Comparison of ENCODE assay signal across 8 cellular contexts in genomic region chr7:149623262-149623997, GRCh38.
DNase-seq lines count a peak whose midpoint lies in the region; ATAC-seq, FAIRE-seq and TF ChIP-seq lines count a peak whose summit lies in the region.
"Not testable (repeated sequence)": the region's sequence is repeated elsewhere in the genome, so short reads cannot be mapped to it uniquely, and the experiment has no call there.

No MANE protein-coding gene starts in this region.

- H2AFZ ChIP-seq in K562 (ENCODE audit: low read depth, low read length), result not testable (repeated sequence)

- H3K9me1 ChIP-seq in K562 (ENCODE audit: control insufficient read depth, insufficient read depth, low read length), result peaks cover 10% of the 10 kb centered on the region

- not testable (repeated sequence) for TF ChIP-seq POLR2A in K562 (conservative IDR thresholded peaks at IDR 0.05); vagina (IDR thresholded peaks at IDR 0.05)

- DNase-seq in EL (peak; percentile 69), MG63 (peak; percentile 31), K562 (ENCODE audit: extremely low read depth in 1 of 4, low spot score in 3 of 4) (peak in 1 of 4 experiments; percentile 83), fibroblast of the conjunctiva (ENCODE audit: low read depth) (peak; percentile 65), lower lobe of right lung (peak; percentile 53)
- not testable (repeated sequence) for DNase-seq in T-helper 17 cell; vagina (ENCODE audit: extremely low spot score in 2 of 2)

- peak overlapping the region; percentile 93 for H3K27ac Mint-ChIP-seq in T-helper 17 cell

- 6% methylated on average over 16 of the region's 19 CpGs for WGBS in K562 (ENCODE audit: insufficient coverage, low coverage, missing lambda C conversion rate)

- peaks cover 30% of the 10 kb centered on the region for H3K79me2 ChIP-seq in K562 (ENCODE audit: control insufficient read depth, insufficient read depth, low read length)

- ATAC-seq in T-helper 17 cell, lower lobe of right lung: not testable (repeated sequence)
- peak; percentile 6; the same call in 2 of the 3 replicates for ATAC-seq in K562

- in situ Hi-C loops in K562 (cut with MboI), result not testable (repeated sequence)

- not testable (repeated sequence) for H3K9me3 ChIP-seq in MG63; T-helper 17 cell (ENCODE audit: control insufficient read depth, low read length, poor library complexity, severe bottlenecking); K562 (replicated peaks; ENCODE audit: control insufficient read depth, insufficient read depth, low read depth, low read length); lower lobe of right lung; vagina

- not testable (repeated sequence) for H3K36me3 ChIP-seq in MG63; rectal smooth muscle tissue (ENCODE audit: control insufficient read depth, insufficient read depth, low read length)
- peaks cover 44% of the 10 kb centered on the region for H3K36me3 ChIP-seq in K562 (ENCODE audit: control insufficient read depth, insufficient read depth, low read length)
- peaks cover 30% of the 10 kb centered on the region for H3K36me3 ChIP-seq in lower lobe of right lung
- peaks cover 5 to 26% of the 10 kb centered on the region in 2 donors for H3K36me3 ChIP-seq in vagina

- BruUV-seq in K562 (replicated peaks; lab: Mats Ljungman, UMichigan), result not testable (repeated sequence)

- H3K4me2 ChIP-seq in K562 (ENCODE audit: insufficient read depth, low read length), result peak overlapping the region; percentile 93

- intact Hi-C loops in K562 (cut with micrococcal nuclease), result loop anchor here (10.0 kb wide), 1 partner anchor 199 kb away; no protein-coding TSS in a partner anchor
- intact Hi-C loops in lower lobe of right lung (cut with DNase I); vagina (cut with DNase I): not testable (repeated sequence)

- not testable (repeated sequence) for TF ChIP-seq CTCF in K562 (IDR thresholded peaks at IDR 0.05 in 2 of 3, conservative IDR thresholded peaks at IDR 0.05 in 1 of 3; ENCODE audit: insufficient read depth in 2 of 3, low read depth in 1 of 3, low read length in 3 of 3); lower lobe of right lung (IDR thresholded peaks at IDR 0.05); vagina (IDR thresholded peaks at IDR 0.05)

- POLR2A ChIA-PET in K562 (lab: Yijun Ruan, JAX), result interaction anchor here (0.6 to 2.8 kb wide), 4 partner anchors 16 to 910 kb away, joined by 3 to 14 read pairs (median 5); no protein-coding TSS in a partner anchor

- H3K27ac ChIP-seq in K562 (ENCODE audit: extremely low read depth, low read depth, low read length), result peak overlapping the region; percentile 83
- peak overlapping the region; percentile 91 for H3K27ac ChIP-seq in lower lobe of right lung
- peak overlapping the region; percentile 93 for H3K27ac ChIP-seq in rectal smooth muscle tissue (ENCODE audit: low read depth, low read length)
- H3K27ac ChIP-seq in vagina, result peak overlapping the region; percentile 88

- H3K4me1 ChIP-seq in K562 (replicated peaks in 1 of 2; ENCODE audit: control insufficient read depth in 2 of 2, insufficient read depth in 2 of 2, low read length in 2 of 2) (peaks cover 20 to 22% of the 10 kb centered on the region in 2 experiments), lower lobe of right lung (peaks cover 26% of the 10 kb centered on the region), rectal smooth muscle tissue (ENCODE audit: control insufficient read depth, insufficient read depth, low read length) (peaks cover 12% of the 10 kb centered on the region), vagina (peaks cover 37% of the 10 kb centered on the region)

- not testable (repeated sequence) for H3K36me3 Mint-ChIP-seq in T-helper 17 cell (ENCODE audit: low read depth)

- H3K9ac ChIP-seq in K562 (ENCODE audit: insufficient read depth in 1 of 2, low read depth in 2 of 2, low read length in 2 of 2) (peak overlapping the region; percentile 88 to 94), rectal smooth muscle tissue (ENCODE audit: low read length) (peak overlapping the region; percentile 78)

- CTCF ChIA-PET in K562 (lab: Yijun Ruan, JAX; ENCODE audit: low intra/inter-chr PET ratio), result not testable (repeated sequence)

- FAIRE-seq in K562 (lab: Jason Lieb, UNC), result peak; percentile 90

- not testable (repeated sequence) for TF ChIP-seq RAD21 in K562 (CRISPR knock-in tag; conservative IDR thresholded peaks at IDR 0.05 in 1 of 2, IDR thresholded peaks at IDR 0.05 in 1 of 2)

- not testable (repeated sequence) for TF ChIP-seq EP300 in K562 (IDR thresholded peaks at IDR 0.05; ENCODE audit: low read length)

- H3K27me3 Mint-ChIP-seq in T-helper 17 cell, result peaks cover 18% of the 10 kb centered on the region

- peak overlapping the region; percentile 97 for H3K4me3 Mint-ChIP-seq in T-helper 17 cell

- H3K27me3 ChIP-seq in MG63; K562 (ENCODE audit: control insufficient read depth in 2 of 2, insufficient read depth in 2 of 2, low read length in 2 of 2); lower lobe of right lung (ENCODE audit: low read depth); rectal smooth muscle tissue (ENCODE audit: control insufficient read depth, insufficient read depth, low read length); vagina: not testable (repeated sequence)

- peaks cover 28% of the 10 kb centered on the region for H3K4me1 Mint-ChIP-seq in T-helper 17 cell

- H3K4me3 ChIP-seq in MG63, result peak overlapping the region; percentile 63
- H3K4me3 ChIP-seq in K562, result peak overlapping the region; percentile 84
- peak overlapping the region; percentile 80 for H3K4me3 ChIP-seq in lower lobe of right lung
- H3K4me3 ChIP-seq in rectal smooth muscle tissue (ENCODE audit: low read length), result peak overlapping the region; percentile 96
- peak overlapping the region; percentile 64 to 94 for H3K4me3 ChIP-seq in vagina

- H4K20me1 ChIP-seq in K562 (replicated peaks; ENCODE audit: control insufficient read depth, insufficient read depth, low read length), result peaks cover 17% of the 10 kb centered on the region

TF ChIP-seq in K562, 482 proteins besides CTCF, POLR2A, EP300 and RAD21 (continues in another document):
- TF ChIP-seq ARID4B (CRISPR knock-in tag; IDR thresholded peaks at IDR 0.05), result peak; percentile 67; the same call in 1 of the 2 replicates
- peak; percentile 29 for TF ChIP-seq SAP30 (IDR thresholded peaks at IDR 0.05; ENCODE audit: borderline replicate concordance, insufficient read depth, low read depth, low read length, poor library complexity, severe bottlenecking)
- peak; percentile 26; the same call in 1 of the 2 replicates for TF ChIP-seq USF1 (CRISPR knock-in tag; IDR thresholded peaks at IDR 0.05)
- peak; percentile 92 for TF ChIP-seq NFIC (IDR thresholded peaks at IDR 0.05)
- not testable (repeated sequence) for TF ChIP-seq JUN (IDR thresholded peaks at IDR 0.05; ENCODE audit: borderline replicate concordance, low read depth, low read length)
- 0 out of 2 replicates have a peak, but pooled peaks have one; percentile 25 for TF ChIP-seq JUN (CRISPR knock-in tag; IDR thresholded peaks at IDR 0.05; ENCODE audit: borderline replicate concordance)
- peak in 1 of 2 experiments; percentile 58; a peak in 1 of 4 replicates for TF ChIP-seq TEAD1 (CRISPR knock-in tag; IDR thresholded peaks at IDR 0.05)
- TF ChIP-seq FOXA3 (CRISPR knock-in tag; conservative IDR thresholded peaks at IDR 0.05 in 1 of 2, IDR thresholded peaks at IDR 0.05 in 1 of 2), result peak in 1 of 2 experiments; percentile 65; a peak in 1 of 4 replicates
- 0 out of 2 replicates have a peak, but pooled peaks have one; percentile 0 for TF ChIP-seq KAT7 (CRISPR knock-in tag; IDR thresholded peaks at IDR 0.05; ENCODE audit: borderline replicate concordance)
- 0 out of 2 replicates have a peak, but pooled peaks have one; percentile 37 for TF ChIP-seq FOXP1 (CRISPR knock-in tag; IDR thresholded peaks at IDR 0.05)
